ENCODE assay signal across 21 cellular contexts in genomic region chr2:238699307-238700121, GRCh38.
"Had no signal": no experiment of that assay in that cellular context is flagged by ENCODE, and none has a peak within 500 bp of the region (broad histone marks: within the 10 kb centered on the region; RNA-seq: fewer than 3 reads in every experiment).

No MANE protein-coding gene starts in this region.

- H3K36me3 ChIP-seq: gastroesophageal sphincter, heart left ventricle, neural progenitor cell, pancreas, right lobe of liver had no signal

- H3K4me2 ChIP-seq: neural progenitor cell had no signal

- ATAC-seq: activated CD8-positive, alpha-beta T cell treated with anti-CD3 and anti-CD28 coated beads for 36 hours; esophagus mucosa; mucosa of descending colon; stimulated activated memory B cell treated with anti-CD40 and anti-IgM and Interleukin-4, amounts not matched to agents 10 μg/mL and 1 μg/mL and 100 μg/mL, for 72 hours had no signal

- H3K27ac ChIP-seq: neural progenitor cell, pancreas, right lobe of liver had no signal

- H3K9me3 ChIP-seq: gastroesophageal sphincter, heart left ventricle, mucosa of descending colon, pancreas, right lobe of liver had no signal

- H3K9ac ChIP-seq: neural progenitor cell had no signal

- H3K4me1 ChIP-seq: neural progenitor cell, pancreas had no signal

- H3K27me3 ChIP-seq: gastroesophageal sphincter, heart left ventricle, neural progenitor cell, pancreas, right lobe of liver had no signal

- DNase-seq: activated B cell treated with CpG ODN at 0.5 μM for 24 hours; activated CD4-positive, alpha-beta T cell treated with anti-CD3 and anti-CD28 coated beads for 48 hours; activated CD8-positive, alpha-beta T cell treated with anti-CD3 and anti-CD28 coated beads for 36 hours; activated effector memory CD4-positive, alpha-beta T cell treated with anti-CD3 and anti-CD28 coated beads, Interleukin-2, amount 50 U/mL, for 16 hours; activated naive CD4-positive, alpha-beta T cell treated with anti-CD3 and anti-CD28 coated beads, Interleukin-2, amount 50 U/mL, for 16 hours; activated T-cell treated with anti-CD3 and anti-CD28 coated beads, Interleukin-2, amount 50 U/mL, for 48 hours; cerebellar nuclear complex; cortex of kidney; effector CD4-positive, alpha-beta T cell; mammary epithelial cell; mucosa of descending colon; naive B cell; pancreas; stimulated activated CD4-positive, alpha-beta T cell treated with anti-CD3 and anti-CD28 coated beads, Interleukin-4, amount 100 ng/mL, for 4 hours; T-helper 9 cell had no signal

- H2AFZ ChIP-seq: neural progenitor cell had no signal

- H3K4me3 ChIP-seq: gastroesophageal sphincter, heart left ventricle, mucosa of descending colon, neural progenitor cell, pancreas, right lobe of liver had no signal
